ENCODE assay signal across 35 cellular contexts in genomic region chr15:79463781-79464270, GRCh38.
"Had no signal": no experiment of that assay in that cellular context is flagged by ENCODE, and none has a peak within 500 bp of the region (broad histone marks: within the 10 kb centered on the region; RNA-seq: fewer than 3 reads in every experiment).

No MANE protein-coding gene starts in this region.

- H3K9me3 ChIP-seq: adrenal gland had no signal

- ATAC-seq: activated CD8-positive, alpha-beta T cell treated with anti-CD3 and anti-CD28 coated beads for 36 hours; activated naive CD4-positive, alpha-beta T cell treated with anti-CD3 and anti-CD28 coated beads, Interleukin-2, amount 50 U/mL, for 72 hours; activated T-cell treated with anti-CD3 and anti-CD28 coated beads, Interleukin-2, amount 50 U/mL, for 4 hours; activated T-cell treated with anti-CD3 and anti-CD28 coated beads, Interleukin-2, amount 50 U/mL, for 72 hours; activated T-helper 17 cell treated with anti-CD3 and anti-CD28 coated beads, Interleukin-2, amount 50 U/mL, for 72 hours had no signal

- H3K4me1 Mint-ChIP-seq: activated B cell treated with CpG ODN at 0.5 μM for 24 hours; activated naive CD8-positive, alpha-beta T cell treated with anti-CD3 and anti-CD28 coated beads for 36 hours; activated T-helper 17 cell treated with anti-CD3 and anti-CD28 coated beads, Interleukin-2, amount 50 U/mL, for 72 hours; brain; central memory CD8-positive, alpha-beta T cell had no signal

- H3K27ac ChIP-seq: adrenal gland, VCaP had no signal

- H3K9me3 Mint-ChIP-seq: activated B cell treated with CpG ODN at 0.5 μM for 24 hours; activated CD4-positive, alpha-beta memory T cell treated with anti-CD3 and anti-CD28 coated beads for 36 hours; activated CD8-positive, alpha-beta T cell treated with anti-CD3 and anti-CD28 coated beads for 36 hours; activated naive CD4-positive, alpha-beta T cell treated with anti-CD3 and anti-CD28 coated beads for 36 hours; activated naive CD4-positive, alpha-beta T cell treated with anti-CD3 and anti-CD28 coated beads, Interleukin-2, amount 50 U/mL, for 72 hours; activated naive CD8-positive, alpha-beta T cell treated with anti-CD3 and anti-CD28 coated beads for 36 hours; activated T-cell treated with anti-CD3 and anti-CD28 coated beads, Interleukin-2, amount 50 U/mL, for 4 hours; activated T-cell treated with anti-CD3 and anti-CD28 coated beads, Interleukin-2, amount 50 U/mL, for 72 hours; activated T-helper 1 cell treated with anti-CD3 and anti-CD28 coated beads, Interleukin-12 subunit alpha, Interleukin-12 subunit beta, Interleukin-2, Interleukin-4 antibody, amounts not matched to agents 30 ng/mL and 10 ng/mL and 1 ng/mL, durations not matched to agents 14 hours and 24 hours and 36 hours; activated T-helper 17 cell treated with anti-CD3 and anti-CD28 coated beads, Interleukin-2, amount 50 U/mL, for 72 hours; brain; central memory CD8-positive, alpha-beta T cell; T-helper 1 cell treated with Interleukin-12 subunit alpha and Interleukin-12 subunit beta and Interleukin-4 antibody, amounts not matched to agents 30 μg/mL and 1 μg/mL, for 36 hours; T-helper 2 cell treated with Interferon-gamma antibody and Interleukin-4, amounts not matched to agents 5 μg/mL and 100 μg/mL, for 36 hours had no signal

- H3K27me3 Mint-ChIP-seq: activated B cell treated with CpG ODN at 0.5 μM for 24 hours; activated CD4-positive, alpha-beta memory T cell treated with anti-CD3 and anti-CD28 coated beads for 36 hours; activated CD8-positive, alpha-beta T cell treated with anti-CD3 and anti-CD28 coated beads for 36 hours; activated naive CD8-positive, alpha-beta T cell treated with anti-CD3 and anti-CD28 coated beads for 36 hours; activated T-helper 17 cell treated with anti-CD3 and anti-CD28 coated beads, Interleukin-2, amount 50 U/mL, for 72 hours; brain; central memory CD8-positive, alpha-beta T cell had no signal

- H3K36me3 Mint-ChIP-seq: activated CD4-positive, alpha-beta memory T cell treated with anti-CD3 and anti-CD28 coated beads for 36 hours; activated naive CD4-positive, alpha-beta T cell treated with anti-CD3 and anti-CD28 coated beads, Interleukin-2, amount 50 U/mL, for 72 hours; activated naive CD8-positive, alpha-beta T cell treated with anti-CD3 and anti-CD28 coated beads for 36 hours; brain had no signal

- H3K27ac Mint-ChIP-seq: activated B cell treated with CpG ODN at 0.5 μM for 24 hours; activated CD4-positive, alpha-beta memory T cell treated with anti-CD3 and anti-CD28 coated beads for 36 hours; activated CD8-positive, alpha-beta T cell treated with anti-CD3 and anti-CD28 coated beads for 36 hours; activated naive CD4-positive, alpha-beta T cell treated with anti-CD3 and anti-CD28 coated beads for 36 hours; activated naive CD4-positive, alpha-beta T cell treated with anti-CD3 and anti-CD28 coated beads, Interleukin-2, amount 50 U/mL, for 72 hours; activated naive CD8-positive, alpha-beta T cell treated with anti-CD3 and anti-CD28 coated beads for 36 hours; activated T-cell treated with anti-CD3 and anti-CD28 coated beads, Interleukin-2, amount 50 U/mL, for 72 hours; activated T-helper 1 cell treated with anti-CD3 and anti-CD28 coated beads, Interleukin-12 subunit alpha, Interleukin-12 subunit beta, Interleukin-2, Interleukin-4 antibody, amounts not matched to agents 30 ng/mL and 10 ng/mL and 1 ng/mL, durations not matched to agents 14 hours and 24 hours and 36 hours; activated T-helper 17 cell treated with anti-CD3 and anti-CD28 coated beads, Interleukin-2, amount 50 U/mL, for 72 hours; T-helper 1 cell treated with Interleukin-12 subunit alpha and Interleukin-12 subunit beta and Interleukin-4 antibody, amounts not matched to agents 30 μg/mL and 1 μg/mL, for 36 hours; T-helper 2 cell treated with Interferon-gamma antibody and Interleukin-4, amounts not matched to agents 5 μg/mL and 100 μg/mL, for 36 hours had no signal

- H3K4me1 ChIP-seq: adrenal gland had no signal

- DNase-seq: activated B cell treated with CpG ODN at 0.5 μM for 24 hours; activated CD4-positive, alpha-beta memory T cell treated with anti-CD3 and anti-CD28 coated beads for 36 hours; activated CD4-positive, alpha-beta T cell treated with anti-CD3 and anti-CD28 coated beads for 4 hours; activated CD4-positive, alpha-beta T cell treated with anti-CD3 and anti-CD28 coated beads, Interleukin-2, amount 50 U/mL, for 1 hour; activated CD4-positive, alpha-beta T cell treated with anti-CD3 and anti-CD28 coated beads, Interleukin-2, amount 50 U/mL, for 4 hours; activated CD4-positive, CD25-positive, alpha-beta regulatory T cell treated with anti-CD3 and anti-CD28 coated beads, Interleukin-2, amount 50 U/mL, for 72 hours; activated CD8-positive, alpha-beta memory T cell treated with anti-CD3 and anti-CD28 coated beads, Interleukin-2, amount 50 U/mL, for 4 hours; activated CD8-positive, alpha-beta T cell treated with anti-CD3 and anti-CD28 coated beads for 36 hours; activated effector memory CD4-positive, alpha-beta T cell treated with anti-CD3 and anti-CD28 coated beads, Interleukin-2, amount 50 U/mL, for 16 hours; activated gamma-delta T cell treated with Interleukin-2 at 50 U/mL for 16 hours; activated naive CD4-positive, alpha-beta T cell; activated naive CD4-positive, alpha-beta T cell treated with anti-CD3 and anti-CD28 coated beads for 36 hours; activated naive CD4-positive, alpha-beta T cell treated with anti-CD3 and anti-CD28 coated beads, Interleukin-2, amount 50 U/mL, for 16 hours; activated naive CD8-positive, alpha-beta T cell treated with anti-CD3 and anti-CD28 coated beads for 36 hours; activated T-cell treated with anti-CD3 and anti-CD28 coated beads for 4 hours; activated T-cell treated with anti-CD3 and anti-CD28 coated beads, Interleukin-2, amount 50 U/mL, for 1 hour; activated T-cell treated with anti-CD3 and anti-CD28 coated beads, Interleukin-2, amount 50 U/mL, for 4 hours; activated T-cell treated with anti-CD3 and anti-CD28 coated beads, Interleukin-2, amount 50 U/mL, for 72 hours; adrenal gland; amniotic stem cell; aorta; SW 1271; T-helper 1 cell; T-helper 2 cell; T-helper 9 cell had no signal

- H3K36me3 ChIP-seq: adrenal gland had no signal

- H3K27me3 ChIP-seq: adrenal gland had no signal

- H3K4me3 ChIP-seq: adrenal gland had no signal

- FAIRE-seq: astrocyte, TTC549 had no signal

- H3K4me3 Mint-ChIP-seq: activated B cell treated with CpG ODN at 0.5 μM for 24 hours; activated CD4-positive, alpha-beta memory T cell treated with anti-CD3 and anti-CD28 coated beads for 36 hours; activated CD8-positive, alpha-beta T cell treated with anti-CD3 and anti-CD28 coated beads for 36 hours; activated naive CD4-positive, alpha-beta T cell treated with anti-CD3 and anti-CD28 coated beads for 36 hours; activated naive CD8-positive, alpha-beta T cell treated with anti-CD3 and anti-CD28 coated beads for 36 hours; activated T-cell treated with anti-CD3 and anti-CD28 coated beads, Interleukin-2, amount 50 U/mL, for 4 hours; activated T-cell treated with anti-CD3 and anti-CD28 coated beads, Interleukin-2, amount 50 U/mL, for 72 hours; activated T-helper 1 cell treated with anti-CD3 and anti-CD28 coated beads, Interleukin-12 subunit alpha, Interleukin-12 subunit beta, Interleukin-2, Interleukin-4 antibody, amounts not matched to agents 30 ng/mL and 10 ng/mL and 1 ng/mL, durations not matched to agents 14 hours and 24 hours and 36 hours; activated T-helper 17 cell treated with anti-CD3 and anti-CD28 coated beads, Interleukin-2, amount 50 U/mL, for 72 hours; brain; central memory CD8-positive, alpha-beta T cell; T-helper 1 cell treated with Interleukin-12 subunit alpha and Interleukin-12 subunit beta and Interleukin-4 antibody, amounts not matched to agents 30 μg/mL and 1 μg/mL, for 36 hours; T-helper 2 cell treated with Interferon-gamma antibody and Interleukin-4, amounts not matched to agents 5 μg/mL and 100 μg/mL, for 36 hours had no signal
